In genomic region chr2:234960091-234961088, GRCh38 we compare ENCODE assay signal across 14 cellular contexts. TPM values are rescaled to one million over a fixed set of nuclear protein-coding genes. Genes with fewer than 3 reads are reported as not detected.
DNase-seq lines count a peak whose midpoint lies in the region; ATAC-seq and TF ChIP-seq lines count a peak whose summit lies in the region.
"Had no signal": no experiment of that assay in that cellular context is flagged by ENCODE, and none has a peak within 500 bp of the region (broad histone marks: within the 10 kb centered on the region; RNA-seq: fewer than 3 reads in every experiment).

No MANE protein-coding gene starts in this region.

- no peak overlapping the region for H2BK120ac ChIP-seq in trophoblast cell (ENCODE audit: insufficient read depth, low read length, poor library complexity)

- WGBS in trophoblast cell (ENCODE audit: extremely low coverage, insufficient coverage, insufficient read length): no CpG with 5 or more reads among the region's 14 CpGs
- WGBS in sigmoid colon, 2 donors: 72 to 75% methylated on average over 14 of the region's 14 CpGs

- H3K9me3 ChIP-seq in trophoblast cell (ENCODE audit: insufficient read depth, low read depth, low read length): no peaks in the 10 kb centered on the region
- H3K9me3 ChIP-seq in sigmoid colon: no peaks in the 10 kb centered on the region

- no peak overlapping the region for H2BK12ac ChIP-seq in trophoblast cell (ENCODE audit: low read length)

- H3K14ac ChIP-seq in trophoblast cell (ENCODE audit: low read length): no peak overlapping the region

- H4K8ac ChIP-seq in trophoblast cell (ENCODE audit: low read depth, low read length): no peak overlapping the region

- DNase-seq in H4 (ENCODE audit: low spot score): peak; percentile 76
- peak; percentile 40 for DNase-seq in NCI-H69 (lab: John Stamatoyannopoulos, UW)
- DNase-seq in fibroblast of peridontal ligament (ENCODE audit: extremely low read depth): peak; percentile 74
- peak in 1 of 2 donors; percentile 28 for DNase-seq in trophoblast cell
- no peak for DNase-seq in effector CD4-positive, alpha-beta T cell
- DNase-seq in sigmoid colon: no peak
- no peak for DNase-seq in HuH-7 (ENCODE audit: low spot score)
- DNase-seq in stimulated activated naive CD8-positive, alpha-beta T cell treated with anti-CD3 and anti-CD28 coated beads, Interleukin-15, Interleukin-2, amounts not matched to agents 100 U/mL and 50 U/mL, for 24 hours: no peak
- DNase-seq: activated CD4-positive, alpha-beta T cell treated with anti-CD3 and anti-CD28 coated beads, Interleukin-2, amount 10 ng/mL, durations not matched to agents 7 days and 5 days; activated naive CD8-positive, alpha-beta T cell treated with anti-CD3 and anti-CD28 coated beads, Interleukin-2, amount 10 ng/mL, durations not matched to agents 7 days and 5 days; erythroblast; H7; NCI-H187 treated with DMSO at 0.1 percent for 48 hours; stimulated activated naive CD4-positive, alpha-beta T cell had no signal

- H4K12ac ChIP-seq in trophoblast cell (ENCODE audit: low read depth, low read length): no peak overlapping the region

- H3K18ac ChIP-seq in trophoblast cell (ENCODE audit: low read length): no peak overlapping the region

- H3K4me2 ChIP-seq in trophoblast cell (ENCODE audit: low read length): no peak overlapping the region

- H3K27me3 ChIP-seq in trophoblast cell (ENCODE audit: insufficient read depth, low read length) (no peaks in the 10 kb centered on the region), sigmoid colon (no peaks in the 10 kb centered on the region)

- TF ChIP-seq CTCF in sigmoid colon (IDR thresholded peaks at IDR 0.05): no peak

- H3K4me3 ChIP-seq in trophoblast cell (ENCODE audit: low read depth, low read length): no peak overlapping the region
- H3K4me3 ChIP-seq in sigmoid colon: no peak overlapping the region

- H3K36me3 ChIP-seq in trophoblast cell (ENCODE audit: control insufficient read depth in 1 of 2, insufficient read depth in 2 of 2, low read length in 2 of 2) (peaks cover 0 to 6% of the 10 kb centered on the region in 2 experiments), sigmoid colon (no peaks in the 10 kb centered on the region)

- H4K91ac ChIP-seq in trophoblast cell (ENCODE audit: low read depth, low read length): no peak overlapping the region

- H3K79me2 ChIP-seq in trophoblast cell (ENCODE audit: control insufficient read depth, insufficient read depth, low read length, poor library complexity): peaks cover 18% of the 10 kb centered on the region

- TF ChIP-seq EP300 in sigmoid colon (IDR thresholded peaks at IDR 0.05): no peak

- no peak overlapping the region for H3K9ac ChIP-seq in trophoblast cell (ENCODE audit: low read length)

- no peak overlapping the region for H2BK5ac ChIP-seq in trophoblast cell (ENCODE audit: low read depth, low read length, poor library complexity)

- H3K4me1 ChIP-seq in trophoblast cell (ENCODE audit: control insufficient read depth in 1 of 2, insufficient read depth in 2 of 2, low read length in 2 of 2) (peaks cover 16 to 28% of the 10 kb centered on the region in 2 experiments), sigmoid colon (peaks cover 0 to 40% (median 23%) of the 10 kb centered on the region in 4 donors)

- intact Hi-C loops in sigmoid colon (cut with DNase I): no loop called here

- ATAC-seq in stimulated activated naive CD8-positive, alpha-beta T cell treated with anti-CD3 and anti-CD28 coated beads, Interleukin-15, Interleukin-2, amounts not matched to agents 100 U/mL and 50 U/mL, for 24 hours: no peak

- no peak overlapping the region for H3K23ac ChIP-seq in trophoblast cell (ENCODE audit: low read length)

- H2AFZ ChIP-seq in trophoblast cell (ENCODE audit: insufficient read depth, low read length, poor library complexity): no peak overlapping the region

- H2AK5ac ChIP-seq in trophoblast cell (ENCODE audit: low read length): no peak overlapping the region

- H3K27ac ChIP-seq in trophoblast cell (ENCODE audit: low read depth, low read length) (no peak overlapping the region), sigmoid colon (no peak overlapping the region)

- no peak for TF ChIP-seq POLR2A in sigmoid colon (IDR thresholded peaks at IDR 0.05)

- peak overlapping the region; percentile 19 for H3K4ac ChIP-seq in trophoblast cell (ENCODE audit: low read depth, low read length)

- H3K79me1 ChIP-seq in trophoblast cell (ENCODE audit: low read length): no peaks in the 10 kb centered on the region

RNA-seq across cellular contexts. Expression of gene SH3BP4, which starts 8.6 kb away (rescaled TPM):
- 63.9 and 78.6 TPM in 2 replicates for total RNA-seq in H4 (2014; rRNA removed; shearing (Covaris generic))
- polyA plus RNA-seq in trophoblast cell (2013): 35.4 and 36.3 TPM in 2 replicates
- 10 to 100 TPM; 11.4 to 22.8 (median 19.1) TPM for total RNA-seq in sigmoid colon
- 10 to 100 TPM in 1 of 3 donors, 1 to 10 TPM in 2; 4.8 to 14.0 (median 7.2) TPM for polyA plus RNA-seq in sigmoid colon
- total RNA-seq: activated CD4-positive, alpha-beta T cell treated with anti-CD3 and anti-CD28 coated beads, Interleukin-2, amount 10 ng/mL, durations not matched to agents 7 days and 5 days had no signal

Comparison
In these comparisons a context has a peak if more than half of its experiments do, and no peak if none do; other contexts are left out.
1. DNase-seq: peak in H4 (single experiment), NCI-H69 (single experiment) and fibroblast of peridontal ligament (single experiment); none in effector CD4-positive, alpha-beta T cell (single experiment), sigmoid colon (single experiment), HuH-7 (single experiment) and stimulated activated naive CD8-positive, alpha-beta T cell treated with anti-CD3 and anti-CD28 coated beads, Interleukin-15, Interleukin-2, amounts not matched to agents 100 U/mL and 50 U/mL, for 24 hours (single experiment).